Comparison of ENCODE assay signal across 1 cellular context in the genomic region with DNA sequence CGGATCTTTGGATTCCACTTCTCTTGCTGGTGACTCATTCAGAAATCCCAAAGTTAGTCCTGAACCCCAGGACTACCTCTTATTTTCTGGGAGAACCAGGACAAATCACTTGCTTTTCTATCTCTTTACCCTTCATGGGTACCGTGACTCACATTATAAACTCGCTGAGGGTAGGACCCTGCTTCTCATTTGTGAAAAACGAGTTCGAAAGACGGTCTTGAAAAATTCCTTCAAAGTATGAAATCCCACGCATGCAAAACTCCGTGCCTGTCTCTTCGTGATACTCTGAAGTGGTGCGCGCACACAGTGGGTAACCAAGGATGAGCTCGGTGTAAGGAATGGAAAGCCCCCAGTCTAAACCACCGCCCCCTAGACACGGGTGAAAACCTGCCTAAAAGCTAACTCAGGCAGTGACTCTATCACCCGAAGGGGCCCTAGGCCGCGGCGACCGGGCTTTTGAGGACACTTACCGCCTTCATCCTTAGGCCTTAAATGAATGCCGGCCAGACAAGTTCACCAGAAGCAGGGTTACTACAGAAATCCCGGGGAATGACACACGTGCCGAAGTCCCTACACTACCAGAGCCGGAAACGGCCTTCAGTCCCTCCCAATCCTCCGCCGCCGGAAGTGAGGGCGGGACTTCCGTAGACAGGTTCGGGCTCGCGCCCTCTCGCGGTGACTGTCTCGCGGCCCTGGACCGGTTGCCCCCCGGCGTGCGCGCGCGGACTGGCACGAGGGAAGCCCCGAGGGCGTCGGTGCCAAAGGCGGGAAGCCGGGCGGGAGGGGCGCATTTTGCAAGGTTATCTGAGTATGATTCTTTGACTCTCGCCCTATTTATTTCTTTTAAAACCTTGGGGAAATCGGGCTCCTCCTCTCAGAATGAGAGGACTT.
TF ChIP-seq lines count a peak whose summit lies in the region.

A gene with protein sequence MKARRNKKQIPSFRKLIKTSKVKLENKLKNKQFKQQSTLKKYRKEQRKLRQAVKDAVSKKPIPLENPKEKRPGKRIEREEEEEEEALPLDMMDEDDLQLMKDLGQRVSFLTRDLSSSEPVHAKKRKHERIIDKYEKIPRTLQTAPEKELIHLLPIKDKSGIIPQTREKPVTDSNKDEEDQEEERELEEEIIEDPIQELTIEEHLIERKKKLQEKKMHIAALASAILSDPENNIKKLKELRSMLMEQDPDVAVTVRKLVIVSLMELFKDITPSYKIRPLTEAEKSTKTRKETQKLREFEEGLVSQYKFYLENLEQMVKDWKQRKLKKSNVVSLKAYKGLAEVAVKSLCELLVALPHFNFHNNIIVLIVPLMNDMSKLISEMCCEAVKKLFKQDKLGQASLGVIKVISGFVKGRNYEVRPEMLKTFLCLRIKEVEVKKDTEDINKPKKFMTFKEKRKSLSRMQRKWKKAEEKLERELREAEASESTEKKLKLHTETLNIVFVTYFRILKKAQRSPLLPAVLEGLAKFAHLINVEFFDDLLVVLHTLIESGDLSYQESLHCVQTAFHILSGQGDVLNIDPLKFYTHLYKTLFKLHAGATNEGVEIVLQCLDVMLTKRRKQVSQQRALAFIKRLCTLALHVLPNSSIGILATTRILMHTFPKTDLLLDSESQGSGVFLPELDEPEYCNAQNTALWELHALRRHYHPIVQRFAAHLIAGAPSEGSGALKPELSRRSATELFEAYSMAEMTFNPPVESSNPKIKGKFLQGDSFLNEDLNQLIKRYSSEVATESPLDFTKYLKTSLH (minus strand): TSS at position 580 of the 891 bp plus-strand sequence. CDS start 101 bp downstream, at position 479.

TF ChIP-seq in HEK293, 187 proteins besides CTCF, POLR2A, EP300 and RAD21 (continued from another document and continues in another):
- TF ChIP-seq ZNF26 (tag by site-specific recombination; IDR thresholded peaks at IDR 0.05) (no peak), ZNF555 (tag by site-specific recombination; conservative IDR thresholded peaks at IDR 0.05) (no peak), ZNF510 (tag by site-specific recombination; IDR thresholded peaks at IDR 0.05; ENCODE audit: insufficient replicate concordance) (no peak), ZNF324 (tag by site-specific recombination; IDR thresholded peaks at IDR 0.05) (peak; percentile 77; the same call in 1 of the 2 replicates), ZEB2 (tag by site-specific recombination; IDR thresholded peaks at IDR 0.05) (peak; percentile 97), RBAK (tag by site-specific recombination; IDR thresholded peaks at IDR 0.05) (no peak), EGR2 (tag by site-specific recombination; IDR thresholded peaks at IDR 0.05; ENCODE audit: low read depth) (peak; percentile 35; the same call in 1 of the 2 replicates), ZBTB48 (tag by site-specific recombination; IDR thresholded peaks at IDR 0.05) (peak; percentile 90), ZNF558 (tag by site-specific recombination; IDR thresholded peaks at IDR 0.05) (no peak), ZNF785 (tag by site-specific recombination; IDR thresholded peaks at IDR 0.05) (no peak), SP7 (tag by site-specific recombination; IDR thresholded peaks at IDR 0.05) (peak; percentile 72), ZNF169 (tag by site-specific recombination; IDR thresholded peaks at IDR 0.05) (no peak), ZNF121 (tag by site-specific recombination; IDR thresholded peaks at IDR 0.05) (no peak), ZNF830 (tag by site-specific recombination; IDR thresholded peaks at IDR 0.05; ENCODE audit: low read depth) (no peak), ZNF621 (tag by site-specific recombination; IDR thresholded peaks at IDR 0.05) (no peak), ZNF292 (tag by site-specific recombination; IDR thresholded peaks at IDR 0.05; ENCODE audit: borderline replicate concordance, low read depth) (no peak), ZSCAN16 (tag by site-specific recombination; IDR thresholded peaks at IDR 0.05) (no peak), ZNF394 (tag by site-specific recombination; IDR thresholded peaks at IDR 0.05; ENCODE audit: borderline replicate concordance) (peak; percentile 49; the same call in 1 of the 2 replicates), BCL11A (tag by site-specific recombination; IDR thresholded peaks at IDR 0.05; ENCODE audit: low read depth) (no peak), ZNF654 (tag by site-specific recombination; IDR thresholded peaks at IDR 0.05; ENCODE audit: low read depth) (no peak; the same call in 1 of the 2 replicates), SALL2 (tag by site-specific recombination; IDR thresholded peaks at IDR 0.05; ENCODE audit: borderline replicate concordance) (no peak), ZNF518A (tag by site-specific recombination; conservative IDR thresholded peaks at IDR 0.05; ENCODE audit: low read depth) (peak; percentile 96), PRDM10 (tag by site-specific recombination; IDR thresholded peaks at IDR 0.05) (peak; percentile 95), SETDB1 (IDR thresholded peaks at IDR 0.05; ENCODE audit: insufficient read length, low read length) (peak; percentile 61), KLF16 (tag by site-specific recombination; IDR thresholded peaks at IDR 0.05) (peak; percentile 53; the same call in 1 of the 2 replicates), KLF1 (tag by site-specific recombination; IDR thresholded peaks at IDR 0.05) (peak; percentile 62), ZNF677 (tag by site-specific recombination; IDR thresholded peaks at IDR 0.05) (no peak)
- TF ChIP-seq, protein P1, sequence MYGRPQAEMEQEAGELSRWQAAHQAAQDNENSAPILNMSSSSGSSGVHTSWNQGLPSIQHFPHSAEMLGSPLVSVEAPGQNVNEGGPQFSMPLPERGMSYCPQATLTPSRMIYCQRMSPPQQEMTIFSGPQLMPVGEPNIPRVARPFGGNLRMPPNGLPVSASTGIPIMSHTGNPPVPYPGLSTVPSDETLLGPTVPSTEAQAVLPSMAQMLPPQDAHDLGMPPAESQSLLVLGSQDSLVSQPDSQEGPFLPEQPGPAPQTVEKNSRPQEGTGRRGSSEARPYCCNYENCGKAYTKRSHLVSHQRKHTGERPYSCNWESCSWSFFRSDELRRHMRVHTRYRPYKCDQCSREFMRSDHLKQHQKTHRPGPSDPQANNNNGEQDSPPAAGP (tag by site-specific recombination; IDR thresholded peaks at IDR 0.05), result peak; percentile 81
- TF ChIP-seq, protein P2, sequence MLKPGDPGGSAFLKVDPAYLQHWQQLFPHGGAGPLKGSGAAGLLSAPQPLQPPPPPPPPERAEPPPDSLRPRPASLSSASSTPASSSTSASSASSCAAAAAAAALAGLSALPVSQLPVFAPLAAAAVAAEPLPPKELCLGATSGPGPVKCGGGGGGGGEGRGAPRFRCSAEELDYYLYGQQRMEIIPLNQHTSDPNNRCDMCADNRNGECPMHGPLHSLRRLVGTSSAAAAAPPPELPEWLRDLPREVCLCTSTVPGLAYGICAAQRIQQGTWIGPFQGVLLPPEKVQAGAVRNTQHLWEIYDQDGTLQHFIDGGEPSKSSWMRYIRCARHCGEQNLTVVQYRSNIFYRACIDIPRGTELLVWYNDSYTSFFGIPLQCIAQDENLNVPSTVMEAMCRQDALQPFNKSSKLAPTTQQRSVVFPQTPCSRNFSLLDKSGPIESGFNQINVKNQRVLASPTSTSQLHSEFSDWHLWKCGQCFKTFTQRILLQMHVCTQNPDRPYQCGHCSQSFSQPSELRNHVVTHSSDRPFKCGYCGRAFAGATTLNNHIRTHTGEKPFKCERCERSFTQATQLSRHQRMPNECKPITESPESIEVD (tag by site-specific recombination; IDR thresholded peaks at IDR 0.05), result no peak
- TF ChIP-seq, protein P3, sequence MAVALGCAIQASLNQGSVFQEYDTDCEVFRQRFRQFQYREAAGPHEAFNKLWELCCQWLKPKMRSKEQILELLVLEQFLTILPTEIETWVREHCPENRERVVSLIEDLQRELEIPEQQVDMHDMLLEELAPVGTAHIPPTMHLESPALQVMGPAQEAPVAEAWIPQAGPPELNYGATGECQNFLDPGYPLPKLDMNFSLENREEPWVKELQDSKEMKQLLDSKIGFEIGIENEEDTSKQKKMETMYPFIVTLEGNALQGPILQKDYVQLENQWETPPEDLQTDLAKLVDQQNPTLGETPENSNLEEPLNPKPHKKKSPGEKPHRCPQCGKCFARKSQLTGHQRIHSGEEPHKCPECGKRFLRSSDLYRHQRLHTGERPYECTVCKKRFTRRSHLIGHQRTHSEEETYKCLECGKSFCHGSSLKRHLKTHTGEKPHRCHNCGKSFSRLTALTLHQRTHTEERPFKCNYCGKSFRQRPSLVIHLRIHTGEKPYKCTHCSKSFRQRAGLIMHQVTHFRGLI (tag by site-specific recombination; IDR thresholded peaks at IDR 0.05), result peak; percentile 90
- TF ChIP-seq, protein P4, sequence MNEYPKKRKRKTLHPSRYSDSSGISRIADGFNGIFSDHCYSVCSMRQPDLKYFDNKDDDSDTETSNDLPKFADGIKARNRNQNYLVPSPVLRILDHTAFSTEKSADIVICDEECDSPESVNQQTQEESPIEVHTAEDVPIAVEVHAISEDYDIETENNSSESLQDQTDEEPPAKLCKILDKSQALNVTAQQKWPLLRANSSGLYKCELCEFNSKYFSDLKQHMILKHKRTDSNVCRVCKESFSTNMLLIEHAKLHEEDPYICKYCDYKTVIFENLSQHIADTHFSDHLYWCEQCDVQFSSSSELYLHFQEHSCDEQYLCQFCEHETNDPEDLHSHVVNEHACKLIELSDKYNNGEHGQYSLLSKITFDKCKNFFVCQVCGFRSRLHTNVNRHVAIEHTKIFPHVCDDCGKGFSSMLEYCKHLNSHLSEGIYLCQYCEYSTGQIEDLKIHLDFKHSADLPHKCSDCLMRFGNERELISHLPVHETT (tag by site-specific recombination; IDR thresholded peaks at IDR 0.05), result peak; percentile 61; the same call in 1 of the 2 replicates
- TF ChIP-seq, protein P5, sequence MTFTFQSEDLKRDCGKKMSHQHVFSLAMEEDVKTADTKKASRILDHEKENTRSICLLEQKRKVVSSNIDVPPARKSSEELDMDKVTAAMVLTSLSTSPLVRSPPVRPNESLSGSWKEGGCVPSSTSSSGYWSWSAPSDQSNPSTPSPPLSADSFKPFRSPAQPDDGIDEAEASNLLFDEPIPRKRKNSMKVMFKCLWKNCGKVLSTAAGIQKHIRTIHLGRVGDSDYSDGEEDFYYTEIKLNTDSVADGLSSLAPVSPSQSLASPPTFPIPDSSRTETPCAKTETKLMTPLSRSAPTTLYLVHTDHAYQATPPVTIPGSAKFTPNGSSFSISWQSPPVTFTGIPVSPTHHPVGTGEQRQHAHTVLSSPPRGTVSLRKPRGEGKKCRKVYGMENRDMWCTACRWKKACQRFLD (tag by site-specific recombination; IDR thresholded peaks at IDR 0.05), result no peak
